Comparison of ENCODE assay signal across 13 cellular contexts in genomic region chr13:33934936-33935510, GRCh38.
DNase-seq lines count a peak whose midpoint lies in the region; TF ChIP-seq lines count a peak whose summit lies in the region.
"Had no signal": no experiment of that assay in that cellular context is flagged by ENCODE, and none has a peak within 500 bp of the region (broad histone marks: within the 10 kb centered on the region; RNA-seq: fewer than 3 reads in every experiment).

No MANE protein-coding gene starts in this region.

- H3F3A ChIP-seq in SK-N-SH (replicated peaks; ENCODE audit: insufficient read depth), result no peaks in the 10 kb centered on the region

- peak; percentile 56 to 69; a peak in 3 of 4 replicates for TF ChIP-seq EP300 in SK-N-SH (IDR thresholded peaks at IDR 0.05; ENCODE audit: borderline replicate concordance in 1 of 2, low read depth in 1 of 2, low read length in 1 of 2)

- no peak overlapping the region for H3K18ac ChIP-seq in mesendoderm (ENCODE audit: low read length)

- TF ChIP-seq POLR2A in spleen (IDR thresholded peaks at IDR 0.05) (no peak), Peyer's patch (IDR thresholded peaks at IDR 0.05) (no peak)

- no peaks in the 10 kb centered on the region for H3K27me3 ChIP-seq in SK-N-SH (ENCODE audit: insufficient read depth)
- no peaks in the 10 kb centered on the region for H3K27me3 ChIP-seq in mesendoderm (ENCODE audit: insufficient read depth, low read length, poor library complexity)
- H3K27me3 ChIP-seq in spleen (replicated peaks in 1 of 7), result no peaks in the 10 kb centered on the region
- H3K27me3 ChIP-seq in Peyer's patch, result no peaks in the 10 kb centered on the region
- H3K27me3 ChIP-seq: BLaER1 had no signal

- H3K23ac ChIP-seq in mesendoderm (ENCODE audit: low read length), result no peak overlapping the region

- no peak overlapping the region for H3K56ac ChIP-seq in mesendoderm (ENCODE audit: low read length)

- H3K36me3 ChIP-seq in SK-N-SH (replicated peaks in 1 of 2; ENCODE audit: control insufficient read depth in 1 of 2, insufficient read depth in 2 of 2, low read length in 1 of 2), result no peaks in the 10 kb centered on the region
- H3K36me3 ChIP-seq in mesendoderm (ENCODE audit: control insufficient read depth, insufficient read depth, low read length), result no peaks in the 10 kb centered on the region
- no peaks in the 10 kb centered on the region for H3K36me3 ChIP-seq in spleen
- H3K36me3 ChIP-seq in Peyer's patch, result no peaks in the 10 kb centered on the region
- H3K36me3 ChIP-seq: BLaER1, HAP-1 had no signal

- no peak for TF ChIP-seq CTCF in SK-N-SH (IDR thresholded peaks at IDR 0.05)
- no peak for TF ChIP-seq CTCF in spleen (IDR thresholded peaks at IDR 0.05 in 8 of 11, conservative IDR thresholded peaks at IDR 0.05 in 3 of 11)
- TF ChIP-seq CTCF in Peyer's patch (IDR thresholded peaks at IDR 0.05), result no peak

- H3K79me2 ChIP-seq in SK-N-SH (ENCODE audit: insufficient read depth), result no peaks in the 10 kb centered on the region
- H3K79me2 ChIP-seq in mesendoderm (ENCODE audit: control insufficient read depth, insufficient read depth, low read length), result no peaks in the 10 kb centered on the region

- H2BK5ac ChIP-seq in mesendoderm (ENCODE audit: low read length), result no peak overlapping the region

- H4K20me1 ChIP-seq in SK-N-SH (ENCODE audit: insufficient read depth), result no peaks in the 10 kb centered on the region
- H4K20me1 ChIP-seq: BLaER1 had no signal

- H2BK120ac ChIP-seq in mesendoderm (ENCODE audit: low read depth, low read length), result no peak overlapping the region

- peak overlapping the region; percentile 71 to 87; a peak in 3 of 4 replicates for H3K27ac ChIP-seq in SK-N-SH (ENCODE audit: low read depth in 2 of 2, low read length in 1 of 2)
- H3K27ac ChIP-seq in mesendoderm (ENCODE audit: low read depth, low read length), result no peak overlapping the region
- peak overlapping the region in 5 of 8 donors; percentile 37 to 49 (median 41) for H3K27ac ChIP-seq in spleen
- no peak overlapping the region for H3K27ac ChIP-seq in Peyer's patch
- H3K27ac ChIP-seq: BLaER1 had no signal

- POLR2A ChIA-PET in SK-N-SH (lab: Yijun Ruan, JAX), result no interaction called here

- no peak overlapping the region for H4K5ac ChIP-seq in mesendoderm (ENCODE audit: low read length)

- H3K4me1 ChIP-seq in SK-N-SH (ENCODE audit: control insufficient read depth in 1 of 2, insufficient read depth in 2 of 2, low read depth in 1 of 2, low read length in 1 of 2) (peaks cover 8 to 32% of the 10 kb centered on the region in 2 experiments), mesendoderm (ENCODE audit: control insufficient read depth, low read depth, low read length) (peaks cover 2% of the 10 kb centered on the region), spleen (no peaks in the 10 kb centered on the region), Peyer's patch (no peaks in the 10 kb centered on the region)
- H3K4me1 ChIP-seq: BLaER1 had no signal

- no peaks in the 10 kb centered on the region for H3K79me1 ChIP-seq in mesendoderm (ENCODE audit: low read length)

- no peak overlapping the region for H2AFZ ChIP-seq in SK-N-SH (ENCODE audit: low read depth)

- H3K4me2 ChIP-seq in SK-N-SH (peak overlapping the region; percentile 46; the same call in 1 of the 2 replicates), mesendoderm (ENCODE audit: low read length) (no peak overlapping the region)
- H3K4me2 ChIP-seq: BLaER1 had no signal

- no peak overlapping the region for H3K4ac ChIP-seq in mesendoderm (ENCODE audit: low read depth, low read length)

- H4K8ac ChIP-seq in mesendoderm (ENCODE audit: low read depth, low read length), result no peak overlapping the region

- H3K9me3 ChIP-seq in SK-N-SH, result no peaks in the 10 kb centered on the region
- no peaks in the 10 kb centered on the region for H3K9me3 ChIP-seq in spleen
- H3K9me3 ChIP-seq in Peyer's patch, result no peaks in the 10 kb centered on the region
- H3K9me3 ChIP-seq: BLaER1, HAP-1 had no signal

- no peak for DNase-seq in SK-N-SH
- DNase-seq in fibroblast of gingiva (ENCODE audit: low read depth), result peak; percentile 61
- DNase-seq in mesendoderm, result no peak
- DNase-seq in spleen, result no peak
- no peak for DNase-seq in activated CD4-positive, alpha-beta T cell treated with anti-CD3 and anti-CD28 coated beads, Interleukin-2, amount 50 U/mL, for 48 hours
- DNase-seq in stimulated activated CD4-positive, alpha-beta T cell treated with anti-CD3 and anti-CD28 coated beads, Interleukin-12 subunit alpha, Interleukin-12 subunit beta, amount 100 ng/mL, for 4 hours, result no peak
- DNase-seq in Peyer's patch, result no peak
- DNase-seq: 8988T, AML-193, DMS53 had no signal

- TF ChIP-seq RAD21 in SK-N-SH (IDR thresholded peaks at IDR 0.05; ENCODE audit: low read length), result no peak

- intact Hi-C loops in spleen (cut with DNase I; ENCODE audit: low total_unique reads), result loop anchor here (10.0 kb wide), 1 partner anchor 1220 kb away; no protein-coding TSS in a partner anchor

- H2AK5ac ChIP-seq in mesendoderm (ENCODE audit: low read length), result no peak overlapping the region

- CTCF ChIA-PET in SK-N-SH (lab: Yijun Ruan, JAX), result interaction anchor here (3.4 kb wide), 1 partner anchor 142 kb away, joined by 14 read pairs; no protein-coding TSS in a partner anchor

- H3K4me3 ChIP-seq in SK-N-SH (ENCODE audit: low read depth in 2 of 2, low read length in 1 of 2), result no peak overlapping the region
- H3K4me3 ChIP-seq in mesendoderm (ENCODE audit: low read length), result no peak overlapping the region
- H3K4me3 ChIP-seq in spleen, result no peak overlapping the region
- H3K4me3 ChIP-seq in Peyer's patch, result no peak overlapping the region
- H3K4me3 ChIP-seq: BLaER1, GM12878, HAP-1 had no signal

- H3K9ac ChIP-seq in SK-N-SH (no peak overlapping the region), mesendoderm (ENCODE audit: low read length) (no peak overlapping the region)
- H3K9ac ChIP-seq: BLaER1 had no signal

- no peaks in the 10 kb centered on the region for H3K9me2 ChIP-seq in SK-N-SH

- H2BK15ac ChIP-seq in mesendoderm (replicated peaks; ENCODE audit: low read depth), result peak overlapping the region; percentile 6

TF ChIP-seq in SK-N-SH, 30 proteins besides CTCF, POLR2A, EP300 and RAD21 (continues in another document):
- TF ChIP-seq REST (IDR thresholded peaks at IDR 0.05; ENCODE audit: low read depth, low read length), result no peak
- no peak for TF ChIP-seq CHD2 (IDR thresholded peaks at IDR 0.05; ENCODE audit: low read length, partially characterized antibody)
- TF ChIP-seq TAF1 (IDR thresholded peaks at IDR 0.05; ENCODE audit: borderline replicate concordance, low read depth, low read length), result no peak
- no peak for TF ChIP-seq FOXM1 (IDR thresholded peaks at IDR 0.05; ENCODE audit: low read depth)
- TF ChIP-seq TCF12 (IDR thresholded peaks at IDR 0.05), result peak; percentile 90
- 0 out of 2 replicates have a peak, but pooled peaks have one; percentile 8 for TF ChIP-seq RXRA (IDR thresholded peaks at IDR 0.05; ENCODE audit: borderline replicate concordance, low read depth)
- TF ChIP-seq YY1 (IDR thresholded peaks at IDR 0.05; ENCODE audit: low read depth), result no peak
- TF ChIP-seq GABPA (IDR thresholded peaks at IDR 0.05; ENCODE audit: low read depth), result no peak
- peak; percentile 47; the same call in 1 of the 2 replicates for TF ChIP-seq POLR2AphosphoS5 (IDR thresholded peaks at IDR 0.05; ENCODE audit: low read depth, low read length)
- no peak for TF ChIP-seq USF1 (IDR thresholded peaks at IDR 0.05; ENCODE audit: borderline replicate concordance, low read depth)
- peak; percentile 74 for TF ChIP-seq PBX3 (IDR thresholded peaks at IDR 0.05)
- no peak for TF ChIP-seq RCOR1 (IDR thresholded peaks at IDR 0.05; ENCODE audit: low read length)
- TF ChIP-seq MEF2A (IDR thresholded peaks at IDR 0.05; ENCODE audit: borderline replicate concordance, low read depth), result no peak
- TF ChIP-seq TEAD4 (IDR thresholded peaks at IDR 0.05; ENCODE audit: borderline replicate concordance, insufficient read depth), result peak; percentile 48; the same call in 1 of the 2 replicates

Comparison
In these comparisons a context has a peak if more than half of its experiments do, and no peak if none do; other contexts are left out.
1. H3K27ac ChIP-seq: peak in SK-N-SH (2 of 2) and spleen (5 of 8); none in mesendoderm (single experiment) and Peyer's patch (0 of 4).